Comparison of ENCODE assay signal across 8 cellular contexts in genomic region chr20:50120935-50121693, GRCh38. TPM values are rescaled to one million over a fixed set of nuclear protein-coding genes. Genes with fewer than 3 reads are reported as not detected.
DNase-seq lines count a peak whose midpoint lies in the region; ATAC-seq and TF ChIP-seq lines count a peak whose summit lies in the region.

No MANE protein-coding gene starts in this region.

- TF ChIP-seq CTCF in fibroblast of pulmonary artery (IDR thresholded peaks at IDR 0.05; ENCODE audit: low read length, missing control alignments) (peak; percentile 81), type B pancreatic cell (conservative IDR thresholded peaks at IDR 0.05) (peak; percentile 73)

- ATAC-seq in activated T-cell treated with anti-CD3 and anti-CD28 coated beads, Interleukin-2, amount 50 U/mL, for 72 hours (replicated peaks in 1 of 2) = peak; percentile 76 to 81
- ATAC-seq in HG02840 (IDR thresholded peaks at IDR 0.05; ENCODE audit: low FRiP score, unreplicated experiment) = no peak

- peaks cover 4% of the 10 kb centered on the region for H3K4me1 Mint-ChIP-seq in activated T-cell treated with anti-CD3 and anti-CD28 coated beads, Interleukin-2, amount 50 U/mL, for 72 hours (ENCODE audit: low read depth)
- H3K4me1 Mint-ChIP-seq in type B pancreatic cell (ENCODE audit: unreplicated experiment) = peaks cover 8% of the 10 kb centered on the region

- H3K4me3 ChIP-seq in fibroblast of pulmonary artery (replicated peaks; ENCODE audit: low read depth, low read length) = no peak overlapping the region

- H3K9me3 Mint-ChIP-seq in activated T-cell treated with anti-CD3 and anti-CD28 coated beads, Interleukin-2, amount 50 U/mL, for 72 hours = no peaks in the 10 kb centered on the region
- H3K9me3 Mint-ChIP-seq in type B pancreatic cell = no peaks in the 10 kb centered on the region

- H3K36me3 Mint-ChIP-seq in activated T-cell treated with anti-CD3 and anti-CD28 coated beads, Interleukin-2, amount 50 U/mL, for 72 hours (ENCODE audit: insufficient read depth in 2 of 2) = peaks cover 2 to 8% of the 10 kb centered on the region in 2 donors
- peaks cover 26% of the 10 kb centered on the region for H3K36me3 Mint-ChIP-seq in type B pancreatic cell

- no peak overlapping the region for H3K27ac Mint-ChIP-seq in activated T-cell treated with anti-CD3 and anti-CD28 coated beads, Interleukin-2, amount 50 U/mL, for 72 hours
- H3K27ac Mint-ChIP-seq in type B pancreatic cell = peak overlapping the region; percentile 25

- DNase-seq in DMS 273 treated with DMSO at 0.1 percent for 48 hours (lab: John Stamatoyannopoulos, UW) (peak; percentile 51), HuH-7.5 (ENCODE audit: low spot score) (peak; percentile 70), OCI-M1 (lab: John Stamatoyannopoulos, UW) (peak; percentile 62), fibroblast of pulmonary artery (ENCODE audit: low read depth) (peak; percentile 72), nucleus accumbens (lab: John Stamatoyannopoulos, UW) (peak in 47 of 56 donors; percentile 12 to 77 (median 56)), type B pancreatic cell (ENCODE audit: extremely low spot score, unreplicated experiment) (no peak)
- peak; percentile 67 for DNase-seq in activated T-cell treated with anti-CD3 and anti-CD28 coated beads, Interleukin-2, amount 50 U/mL, for 72 hours

- H3K4me3 Mint-ChIP-seq in activated T-cell treated with anti-CD3 and anti-CD28 coated beads, Interleukin-2, amount 50 U/mL, for 72 hours = no peak overlapping the region
- H3K4me3 Mint-ChIP-seq in type B pancreatic cell = no peak overlapping the region

- H3K27me3 Mint-ChIP-seq in activated T-cell treated with anti-CD3 and anti-CD28 coated beads, Interleukin-2, amount 50 U/mL, for 72 hours (ENCODE audit: low read depth) = no peaks in the 10 kb centered on the region
- H3K27me3 Mint-ChIP-seq in type B pancreatic cell = no peaks in the 10 kb centered on the region

RNA-seq across cellular contexts. Expression of gene UBE2V1, which starts 8.2 kb away (rescaled TPM):
- 100 to 1,000 TPM; 150 to 176 TPM for total RNA-seq in activated T-cell treated with anti-CD3 and anti-CD28 coated beads, Interleukin-2, amount 50 U/mL, for 72 hours
- 90.5 and 117 TPM in 2 replicates for total RNA-seq in type B pancreatic cell (ENCODE audit: low replicate concordance)

RNA-seq across cellular contexts. Expression of gene PEDS1, which starts 32.4 kb away (rescaled TPM):
- 10 to 100 TPM; 14.4 to 17.9 TPM for total RNA-seq in activated T-cell treated with anti-CD3 and anti-CD28 coated beads, Interleukin-2, amount 50 U/mL, for 72 hours
- total RNA-seq in type B pancreatic cell (ENCODE audit: low replicate concordance) = 29.9 and 42.9 TPM in 2 replicates
